ENCODE assay signal across 26 cellular contexts in genomic region chr14:68895304-68895703, GRCh38.
DNase-seq lines count a peak whose midpoint lies in the region; ATAC-seq and TF ChIP-seq lines count a peak whose summit lies in the region.
"Had no signal": no experiment of that assay in that cellular context is flagged by ENCODE, and none has a peak within 500 bp of the region (broad histone marks: within the 10 kb centered on the region; RNA-seq: fewer than 3 reads in every experiment).

No MANE protein-coding gene starts in this region.

- H3K4me1 ChIP-seq in aorta (ENCODE audit: control insufficient read depth in 1 of 2, insufficient read depth in 2 of 2, low read length in 2 of 2): no peaks in the 10 kb centered on the region
- H3K4me1 ChIP-seq: adrenal gland, colonic mucosa had no signal

- no peaks in the 10 kb centered on the region for H3K9me3 ChIP-seq in aorta (ENCODE audit: control insufficient read depth, low read length)
- H3K9me3 ChIP-seq: adrenal gland, colonic mucosa, left ventricle myocardium inferior, SK-N-SH had no signal

- H3K27ac Mint-ChIP-seq in activated T-cell treated with anti-CD3 and anti-CD28 coated beads, Interleukin-2, amount 50 U/mL, for 24 hours: peak overlapping the region; percentile 72
- peak overlapping the region; percentile 26 for H3K27ac Mint-ChIP-seq in dendritic cell treated with granulocyte-macrophage colony-stimulating factor and Interleukin-4, amounts not matched to agents 40 ng/mL and 50 ng/mL, for 4 days
- H3K27ac Mint-ChIP-seq in osteocyte (ENCODE audit: unreplicated experiment) (peak overlapping the region; percentile 74), immature natural killer cell (no peak overlapping the region)
- H3K27ac Mint-ChIP-seq: effector memory CD8-positive, alpha-beta T cell; T-helper 1 cell treated with Interleukin-12 subunit alpha and Interleukin-12 subunit beta and Interleukin-4 antibody, amounts not matched to agents 30 μg/mL and 1 μg/mL, for 36 hours had no signal

- no peak for ATAC-seq in aorta (ENCODE audit: low FRiP score)
- ATAC-seq: effector memory CD8-positive, alpha-beta T cell; naive thymus-derived CD8-positive, alpha-beta T cell had no signal

- H3K27ac ChIP-seq in aorta (ENCODE audit: low read depth in 1 of 2, low read length in 2 of 2): peak overlapping the region; percentile 49 to 78
- H3K27ac ChIP-seq: 22Rv1, adrenal gland, colonic mucosa, left ventricle myocardium inferior had no signal

- H3K27me3 Mint-ChIP-seq in activated T-cell treated with anti-CD3 and anti-CD28 coated beads, Interleukin-2, amount 50 U/mL, for 24 hours: no peaks in the 10 kb centered on the region
- no peaks in the 10 kb centered on the region for H3K27me3 Mint-ChIP-seq in dendritic cell treated with granulocyte-macrophage colony-stimulating factor and Interleukin-4, amounts not matched to agents 40 ng/mL and 50 ng/mL, for 4 days
- H3K27me3 Mint-ChIP-seq in osteocyte (ENCODE audit: unreplicated experiment): no peaks in the 10 kb centered on the region
- peaks cover 8 to 19% (median 14%) of the 10 kb centered on the region in 3 donors for H3K27me3 Mint-ChIP-seq in immature natural killer cell (ENCODE audit: low read depth in 3 of 3)
- H3K27me3 Mint-ChIP-seq: CD4-positive, alpha-beta T cell; effector memory CD8-positive, alpha-beta T cell; naive thymus-derived CD8-positive, alpha-beta T cell had no signal

- no peak for DNase-seq in activated T-cell treated with anti-CD3 and anti-CD28 coated beads, Interleukin-2, amount 50 U/mL, for 24 hours
- DNase-seq in activated T-cell treated with anti-CD3 and anti-CD28 coated beads for 4 hours (no peak), osteocyte (ENCODE audit: extremely low spot score, unreplicated experiment) (no peak), aorta (peak; percentile 31 to 74), immature natural killer cell (no peak), HuH-7.5 (ENCODE audit: low spot score) (no peak), H7 (no peak)
- DNase-seq: activated CD4-positive, alpha-beta T cell treated with anti-CD3 and anti-CD28 coated beads for 1 hour; activated CD8-positive, alpha-beta memory T cell treated with anti-CD3 and anti-CD28 coated beads for 24 hours; activated naive CD4-positive, alpha-beta T cell; activated T-cell treated with anti-CD3 and anti-CD28 coated beads, Interleukin-2, amount 50 U/mL, for 1 hour; adrenal gland; CD4-positive, alpha-beta T cell; colonic mucosa; effector memory CD8-positive, alpha-beta T cell; left ventricle myocardium inferior; NCI-H1694; NCI-H2171 treated with DMSO at 0.1 percent for 48 hours; NCI-H510A treated with DMSO at 0.1 percent for 48 hours; nucleus accumbens; SK-N-SH had no signal

- no peak overlapping the region for H3K4me3 ChIP-seq in aorta (ENCODE audit: low read length in 2 of 2)
- no peak overlapping the region for H3K4me3 ChIP-seq in H7 (ENCODE audit: insufficient read depth, low read depth, low read length)
- H3K4me3 ChIP-seq: adrenal gland, colonic mucosa, left ventricle myocardium inferior had no signal

- no peaks in the 10 kb centered on the region for H3K9me3 Mint-ChIP-seq in activated T-cell treated with anti-CD3 and anti-CD28 coated beads, Interleukin-2, amount 50 U/mL, for 24 hours
- no peaks in the 10 kb centered on the region for H3K9me3 Mint-ChIP-seq in dendritic cell treated with granulocyte-macrophage colony-stimulating factor and Interleukin-4, amounts not matched to agents 40 ng/mL and 50 ng/mL, for 4 days
- H3K9me3 Mint-ChIP-seq in osteocyte (ENCODE audit: unreplicated experiment) (no peaks in the 10 kb centered on the region), immature natural killer cell (peaks cover 0 to 6% (median 4%) of the 10 kb centered on the region in 6 donors)
- H3K9me3 Mint-ChIP-seq: CD4-positive, alpha-beta T cell; naive thymus-derived CD8-positive, alpha-beta T cell; T-helper 1 cell treated with Interleukin-12 subunit alpha and Interleukin-12 subunit beta and Interleukin-4 antibody, amounts not matched to agents 30 μg/mL and 1 μg/mL, for 36 hours had no signal

- peaks cover 30% of the 10 kb centered on the region for H3K4me1 Mint-ChIP-seq in activated T-cell treated with anti-CD3 and anti-CD28 coated beads, Interleukin-2, amount 50 U/mL, for 24 hours (ENCODE audit: low read depth)
- H3K4me1 Mint-ChIP-seq in dendritic cell treated with granulocyte-macrophage colony-stimulating factor and Interleukin-4, amounts not matched to agents 40 ng/mL and 50 ng/mL, for 4 days (ENCODE audit: low read depth): peaks cover 29% of the 10 kb centered on the region
- H3K4me1 Mint-ChIP-seq in osteocyte (ENCODE audit: unreplicated experiment): peaks cover 18% of the 10 kb centered on the region
- H3K4me1 Mint-ChIP-seq in immature natural killer cell: peaks cover 31 to 40% of the 10 kb centered on the region in 2 donors
- H3K4me1 Mint-ChIP-seq: IgD-negative memory B cell had no signal

- 19 to 29% methylated on average over 10 of the region's 10 CpGs for WGBS in aorta, 2 donors

- no peak overlapping the region for H3K4me3 Mint-ChIP-seq in activated T-cell treated with anti-CD3 and anti-CD28 coated beads, Interleukin-2, amount 50 U/mL, for 24 hours
- H3K4me3 Mint-ChIP-seq in dendritic cell treated with granulocyte-macrophage colony-stimulating factor and Interleukin-4, amounts not matched to agents 40 ng/mL and 50 ng/mL, for 4 days: no peak overlapping the region
- H3K4me3 Mint-ChIP-seq in osteocyte (ENCODE audit: unreplicated experiment) (no peak overlapping the region), immature natural killer cell (no peak overlapping the region)
- H3K4me3 Mint-ChIP-seq: CD4-positive, alpha-beta T cell; effector memory CD8-positive, alpha-beta T cell; IgD-negative memory B cell; naive thymus-derived CD8-positive, alpha-beta T cell; T-helper 1 cell treated with Interleukin-12 subunit alpha and Interleukin-12 subunit beta and Interleukin-4 antibody, amounts not matched to agents 30 μg/mL and 1 μg/mL, for 36 hours had no signal

- H3K36me3 Mint-ChIP-seq in activated T-cell treated with anti-CD3 and anti-CD28 coated beads, Interleukin-2, amount 50 U/mL, for 24 hours (ENCODE audit: low read depth): peaks cover 83% of the 10 kb centered on the region
- H3K36me3 Mint-ChIP-seq in dendritic cell treated with granulocyte-macrophage colony-stimulating factor and Interleukin-4, amounts not matched to agents 40 ng/mL and 50 ng/mL, for 4 days (ENCODE audit: low read depth): peaks cover 98% of the 10 kb centered on the region
- peaks cover 42% of the 10 kb centered on the region for H3K36me3 Mint-ChIP-seq in osteocyte (ENCODE audit: unreplicated experiment)
- H3K36me3 Mint-ChIP-seq in immature natural killer cell: peaks cover 0 to 3% (median 2%) of the 10 kb centered on the region in 3 donors

- H3K36me3 ChIP-seq in aorta (ENCODE audit: control insufficient read depth in 1 of 2, insufficient read depth in 2 of 2, low read length in 1 of 2) (peaks cover 3 to 14% of the 10 kb centered on the region in 2 donors), H7 (replicated peaks; ENCODE audit: control insufficient read depth, insufficient read depth, low read length) (peaks cover 40% of the 10 kb centered on the region)

- H3K27me3 ChIP-seq in aorta (ENCODE audit: control insufficient read depth in 1 of 2, insufficient read depth in 2 of 2, low read length in 1 of 2) (no peaks in the 10 kb centered on the region), H7 (ENCODE audit: control insufficient read depth, insufficient read depth, low read length) (no peaks in the 10 kb centered on the region)
- H3K27me3 ChIP-seq: adrenal gland, colonic mucosa had no signal

- TF ChIP-seq CTCF in osteocyte (IDR thresholded peaks at IDR 0.05): no peak

- intact Hi-C loops in dendritic cell treated with granulocyte-macrophage colony-stimulating factor and Interleukin-4, amounts not matched to agents 40 ng/mL and 50 ng/mL, for 4 days (cut with micrococcal nuclease): no loop called here
- intact Hi-C loops in aorta (cut with DNase I): no loop called here

Comparison
In these comparisons a context has a peak if more than half of its experiments do, and no peak if none do; other contexts are left out.
1. DNase-seq: peak in aorta (2 of 2); none in activated T-cell treated with anti-CD3 and anti-CD28 coated beads, Interleukin-2, amount 50 U/mL, for 24 hours (single experiment), activated T-cell treated with anti-CD3 and anti-CD28 coated beads for 4 hours (single experiment), osteocyte (single experiment), immature natural killer cell (0 of 3), HuH-7.5 (single experiment) and H7 (single experiment).
2. H3K27ac Mint-ChIP-seq: peak in activated T-cell treated with anti-CD3 and anti-CD28 coated beads, Interleukin-2, amount 50 U/mL, for 24 hours (single experiment), dendritic cell treated with granulocyte-macrophage colony-stimulating factor and Interleukin-4, amounts not matched to agents 40 ng/mL and 50 ng/mL, for 4 days (single experiment) and osteocyte (single experiment); none in immature natural killer cell (0 of 6).